In genomic region chr21:44379991-44380865, GRCh38 we compare ENCODE assay signal across 12 cellular contexts.
"Had no signal": no experiment of that assay in that cellular context is flagged by ENCODE, and none has a peak within 500 bp of the region (broad histone marks: within the 10 kb centered on the region; RNA-seq: fewer than 3 reads in every experiment).

No MANE protein-coding gene starts in this region.

- H3K9me3 ChIP-seq: ovary had no signal

- H3K36me3 ChIP-seq: ovary had no signal

- H3K4me3 ChIP-seq: ovary, stomach had no signal

- H3K27me3 ChIP-seq: ovary had no signal

- ATAC-seq: left colon had no signal

- DNase-seq: activated CD4-positive, alpha-beta T cell treated with anti-CD3 and anti-CD28 coated beads, Interleukin-2, amount 50 U/mL, for 1 hour; activated effector memory CD4-positive, alpha-beta T cell treated with Interleukin-2 at 50 U/mL for 16 hours; activated T-cell treated with anti-CD3 and anti-CD28 coated beads, Interleukin-2, amount 50 U/mL, for 1 hour; amniotic stem cell; erythroblast; hypothalamus; left colon; stimulated activated CD4-positive, alpha-beta T cell treated with anti-CD3 and anti-CD28 coated beads, Interleukin-15, amount 100 ng/mL, for 24 hours; stimulated activated CD4-positive, alpha-beta T cell treated with anti-CD3 and anti-CD28 coated beads, Interleukin-4, amount 100 ng/mL, for 4 hours; stomach; T-helper 2 cell had no signal
